8 cellular contexts compared by ENCODE assay signal in the genomic region with DNA sequence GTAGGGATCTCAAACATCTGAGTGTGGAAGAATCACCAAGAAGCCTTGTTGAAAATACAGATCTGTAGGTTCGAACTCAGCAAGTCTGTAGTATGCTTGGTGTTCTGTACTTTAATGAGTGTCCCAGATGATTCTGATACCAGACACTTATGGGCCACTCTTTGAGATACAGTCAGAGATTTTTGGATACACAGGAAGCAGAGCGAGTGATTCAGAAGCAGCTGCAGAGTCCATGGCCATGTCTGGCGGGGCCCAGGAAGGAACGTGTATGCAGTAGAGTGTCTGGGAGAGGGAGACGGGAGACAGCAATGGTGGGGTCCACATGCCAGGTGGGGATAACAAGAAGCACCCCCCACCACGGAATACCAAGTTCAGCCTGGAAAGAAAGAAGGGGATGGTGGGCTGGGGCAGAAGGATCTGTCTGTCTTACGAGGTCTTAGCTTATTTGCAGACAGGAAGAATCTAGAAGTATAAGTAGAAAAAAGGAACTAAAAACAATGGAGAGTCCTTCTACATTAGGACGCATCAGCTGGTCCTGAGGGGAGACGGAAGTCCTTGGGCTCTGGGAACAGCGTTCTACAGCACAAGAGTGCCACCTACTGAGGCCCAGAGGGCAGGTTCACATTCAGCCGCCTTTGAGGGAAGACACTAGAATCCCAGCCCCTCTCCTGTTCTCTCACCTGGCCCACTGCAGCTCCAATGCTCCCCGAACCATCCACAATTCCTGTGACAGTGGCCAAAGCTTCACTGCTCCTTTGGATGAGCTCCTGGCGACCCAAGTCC. TPM values are rescaled to one million over a fixed set of nuclear protein-coding genes. Genes with fewer than 3 reads are reported as not detected.
DNase-seq lines count a peak whose midpoint lies in the region; ATAC-seq and TF ChIP-seq lines count a peak whose summit lies in the region.

No MANE protein-coding gene starts in this region.

- DNase-seq in BE2C (peak; percentile 60), H9 (peak; percentile 73), SIG-M5 (lab: John Stamatoyannopoulos, UW) (peak; percentile 12), fibroblast of mammary gland (ENCODE audit: low read depth) (peak; percentile 23), immature natural killer cell (no peak), amniotic stem cell (lab: John Stamatoyannopoulos, UW) (no peak)

- H4K5ac ChIP-seq in H9 (ENCODE audit: insufficient read length, low read depth, low read length): no peak overlapping the region

- no peaks in the 10 kb centered on the region for H3K9me3 Mint-ChIP-seq in H9
- H3K9me3 Mint-ChIP-seq in immature natural killer cell: no peaks in the 10 kb centered on the region

- H2AK5ac ChIP-seq in H9 (ENCODE audit: insufficient read length, low read length): no peak overlapping the region

- 0 out of 7 replicates have a peak overlapping the region, but pooled peaks of 1 of the 3 experiments have one; percentile 37 for H3K27ac Mint-ChIP-seq in H9
- H3K27ac Mint-ChIP-seq in immature natural killer cell: no peak overlapping the region

- H2BK20ac ChIP-seq in H9 (ENCODE audit: low read depth, low read length, poor library complexity, severe bottlenecking): no peak overlapping the region

- H2AFZ ChIP-seq in H9 (ENCODE audit: low read length) (no peak overlapping the region), parathyroid adenoma (no peak overlapping the region)

- H2BK120ac ChIP-seq in H9 (ENCODE audit: low read depth, low read length, poor library complexity, severe bottlenecking): no peak overlapping the region

- no peak overlapping the region for H3K56ac ChIP-seq in H9 (ENCODE audit: insufficient read length, low read depth, low read length)

- no peak overlapping the region for H3K14ac ChIP-seq in H9 (ENCODE audit: insufficient read depth, low read length)

- no peak overlapping the region for H3K4me3 Mint-ChIP-seq in H9
- H3K4me3 Mint-ChIP-seq in immature natural killer cell: no peak overlapping the region

- no peak overlapping the region for H2BK15ac ChIP-seq in H9 (ENCODE audit: low read depth, low read length)

- TF ChIP-seq CTCF in BE2C (IDR thresholded peaks at IDR 0.05; ENCODE audit: low read depth, low read length): peak; percentile 89
- TF ChIP-seq CTCF in H9 (conservative IDR thresholded peaks at IDR 0.05): peak; percentile 80
- peak; percentile 38 for TF ChIP-seq CTCF in fibroblast of mammary gland (conservative IDR thresholded peaks at IDR 0.05; ENCODE audit: control insufficient read depth, insufficient read depth, low read depth, low read length)
- peak; percentile 25 for TF ChIP-seq CTCF in parathyroid adenoma (IDR thresholded peaks at IDR 0.05)

- no peak overlapping the region for H3K23ac ChIP-seq in H9 (ENCODE audit: insufficient read length, low read depth, low read length)

- H3K4ac ChIP-seq in H9 (ENCODE audit: low read depth, low read length): no peak overlapping the region

- H3K9me3 ChIP-seq in BE2C (no peaks in the 10 kb centered on the region), H9 (ENCODE audit: control insufficient read depth, low read depth, low read length) (no peaks in the 10 kb centered on the region), parathyroid adenoma (ENCODE audit: control insufficient read depth, low read length) (no peaks in the 10 kb centered on the region)

- no peaks in the 10 kb centered on the region for H3K79me1 ChIP-seq in H9 (ENCODE audit: insufficient read depth, low read depth, low read length, poor library complexity, severe bottlenecking)

- no peak overlapping the region for H3K18ac ChIP-seq in H9 (ENCODE audit: insufficient read length, low read depth, low read length)

- H4K91ac ChIP-seq in H9 (ENCODE audit: insufficient read length, low read depth, low read length): no peak overlapping the region

- H4K20me1 ChIP-seq in H9 (ENCODE audit: control insufficient read depth, insufficient read depth, insufficient read length): peaks cover 3% of the 10 kb centered on the region

- H3K9ac ChIP-seq in H9 (ENCODE audit: extremely low read depth, insufficient read length, low read length) (no peak overlapping the region), parathyroid adenoma (no peak overlapping the region)

- peaks cover 10% of the 10 kb centered on the region for H3K4me1 ChIP-seq in BE2C
- H3K4me1 ChIP-seq in H9 (ENCODE audit: insufficient read depth, low read length): no peaks in the 10 kb centered on the region
- H3K4me1 ChIP-seq in parathyroid adenoma: no peaks in the 10 kb centered on the region

- H3K4me1 Mint-ChIP-seq in H9 (peaks cover 0 to 2% of the 10 kb centered on the region in 2 experiments; a peak in 1 of 4 replicates), immature natural killer cell (no peaks in the 10 kb centered on the region)

- H3K79me2 ChIP-seq in H9 (ENCODE audit: insufficient read depth, low read length): no peaks in the 10 kb centered on the region
- H3K79me2 ChIP-seq in parathyroid adenoma: no peaks in the 10 kb centered on the region

- no peak overlapping the region for H3K4me3 ChIP-seq in BE2C (ENCODE audit: low read depth, low read length)
- H3K4me3 ChIP-seq in fibroblast of mammary gland (ENCODE audit: control insufficient read depth, low read depth, low read length): no peak overlapping the region
- H3K4me3 ChIP-seq in parathyroid adenoma (ENCODE audit: low read depth, low read length): no peak overlapping the region

- no peak for ATAC-seq in GM19395 (IDR thresholded peaks at IDR 0.05; ENCODE audit: unreplicated experiment)

- H3K36me3 Mint-ChIP-seq in H9 (ENCODE audit: insufficient read depth in 1 of 3, low read depth in 3 of 3) (peaks cover 39 to 69% (median 59%) of the 10 kb centered on the region in 3 experiments; a peak in 6 of 7 replicates), immature natural killer cell (peaks cover 20 to 51% (median 31%) of the 10 kb centered on the region in 3 donors)

- H3K36me3 ChIP-seq in BE2C: peaks cover 6% of the 10 kb centered on the region
- H3K36me3 ChIP-seq in parathyroid adenoma (ENCODE audit: control insufficient read depth, insufficient read depth, low read length): no peaks in the 10 kb centered on the region

- WGBS in H9 (ENCODE audit: extremely low coverage, insufficient read length, low lambda C conversion rate): no CpG with 5 or more reads among the region's 13 CpGs

- no peaks in the 10 kb centered on the region; the same call in 1 of the 2 replicates for H3K27me3 Mint-ChIP-seq in H9 (ENCODE audit: low read depth)
- no peaks in the 10 kb centered on the region for H3K27me3 Mint-ChIP-seq in immature natural killer cell (ENCODE audit: low read depth in 3 of 3)

- H3K27me3 ChIP-seq in BE2C (no peaks in the 10 kb centered on the region), H9 (ENCODE audit: insufficient read depth, low read length) (no peaks in the 10 kb centered on the region), parathyroid adenoma (ENCODE audit: control insufficient read depth, insufficient read depth, low read length) (no peaks in the 10 kb centered on the region)

- H4K8ac ChIP-seq in H9 (replicated peaks; ENCODE audit: insufficient read length, low read depth, low read length): no peak overlapping the region

- no peak overlapping the region for H3K4me2 ChIP-seq in H9 (ENCODE audit: insufficient read depth, insufficient read length, low read length)
- H3K4me2 ChIP-seq in parathyroid adenoma (ENCODE audit: low read length): no peak overlapping the region

- H3K23me2 ChIP-seq in H9 (ENCODE audit: insufficient read length, low read depth, low read length, poor library complexity, severe bottlenecking): no peaks in the 10 kb centered on the region

- H3K27ac ChIP-seq in H9 (ENCODE audit: insufficient read length, low read depth, low read length): no peak overlapping the region
- no peak overlapping the region for H3K27ac ChIP-seq in parathyroid adenoma

- no peak overlapping the region for H2BK5ac ChIP-seq in H9 (ENCODE audit: insufficient read length, low read length)

- no peak overlapping the region for H3T11ph ChIP-seq in H9 (ENCODE audit: low read length)

- H2BK12ac ChIP-seq in H9 (ENCODE audit: insufficient read length, low read depth, low read length): no peak overlapping the region

RNA-seq across cellular contexts. Expression of a gene that starts 55.4 kb away (rescaled TPM):
- polyA plus RNA-seq in BE2C (2012; ENCODE audit: insufficient read depth, insufficient read length, low read depth): 17.0 TPM
- total RNA-seq in H9 (2021): 52.7 and 52.9 TPM in 2 replicates
- polyA plus RNA-seq in immature natural killer cell: 1 to 10 TPM; 2.7 to 9.5 (median 9.2) TPM

Comparison
In these comparisons a context has a peak if more than half of its experiments do, and no peak if none do; other contexts are left out.
1. DNase-seq: peak in BE2C (single experiment), H9 (single experiment), SIG-M5 (single experiment) and fibroblast of mammary gland (single experiment); none in immature natural killer cell (0 of 3) and amniotic stem cell (single experiment).
2. CTCF ChIP-seq: peak in every context shown above with its lines; median percentile 89 in BE2C; 80 in H9; 38 in fibroblast of mammary gland; 25 in parathyroid adenoma.